ENCODE assay signal across 10 cellular contexts in genomic region chr9:135971892-135972291, GRCh38. TPM values are rescaled to one million over a fixed set of nuclear protein-coding genes. Genes with fewer than 3 reads are reported as not detected.
DNase-seq lines count a peak whose midpoint lies in the region; ATAC-seq and TF ChIP-seq lines count a peak whose summit lies in the region.
"Had no signal": no experiment of that assay in that cellular context is flagged by ENCODE, and none has a peak within 500 bp of the region (broad histone marks: within the 10 kb centered on the region; RNA-seq: fewer than 3 reads in every experiment).

No MANE protein-coding gene starts in this region.

- H3K4me3 Mint-ChIP-seq in activated naive CD8-positive, alpha-beta T cell treated with anti-CD3 and anti-CD28 coated beads, Interleukin-2, amount 10 ng/mL, durations not matched to agents 7 days and 5 days: no peak overlapping the region
- H3K4me3 Mint-ChIP-seq in osteocyte (ENCODE audit: unreplicated experiment): no peak overlapping the region
- H3K4me3 Mint-ChIP-seq: central memory CD8-positive, alpha-beta T cell had no signal

- TF ChIP-seq CTCF in OCI-LY7 (conservative IDR thresholded peaks at IDR 0.05; ENCODE audit: low read length): no peak
- no peak for TF ChIP-seq CTCF in mucosa of descending colon (IDR thresholded peaks at IDR 0.05)
- no peak for TF ChIP-seq CTCF in ascending aorta (IDR thresholded peaks at IDR 0.05)
- TF ChIP-seq CTCF in osteocyte (IDR thresholded peaks at IDR 0.05): no peak

- CTCF ChIA-PET in OCI-LY7 (lab: Charles Lee; ENCODE audit: unreplicated experiment): no interaction called here

- H3K79me2 ChIP-seq in OCI-LY7 (ENCODE audit: insufficient read depth, low read depth, low read length): no peaks in the 10 kb centered on the region

- peak; percentile 39 for DNase-seq in DMS79 (lab: John Stamatoyannopoulos, UW)
- DNase-seq in OCI-LY7 (ENCODE audit: low spot score): peak; percentile 75
- DNase-seq in activated naive CD8-positive, alpha-beta T cell treated with anti-CD3 and anti-CD28 coated beads, Interleukin-2, amount 10 ng/mL, durations not matched to agents 7 days and 5 days: peak; percentile 70
- DNase-seq in mucosa of descending colon: peak; percentile 76 to 92 (median 90)
- no peak for DNase-seq in ascending aorta (ENCODE audit: low spot score in 2 of 2)
- no peak for DNase-seq in NCI-H2081 treated with DMSO at 0.1 percent for 48 hours (lab: John Stamatoyannopoulos, UW)
- DNase-seq in osteocyte (ENCODE audit: extremely low spot score, unreplicated experiment): no peak
- DNase-seq: SIG-M5 had no signal

- H3K9me2 ChIP-seq in OCI-LY7 (ENCODE audit: insufficient read depth, low read length): no peaks in the 10 kb centered on the region

- peaks cover 5% of the 10 kb centered on the region for H3K27me3 Mint-ChIP-seq in activated naive CD8-positive, alpha-beta T cell treated with anti-CD3 and anti-CD28 coated beads, Interleukin-2, amount 10 ng/mL, durations not matched to agents 7 days and 5 days
- H3K27me3 Mint-ChIP-seq in osteocyte (ENCODE audit: unreplicated experiment): peaks cover 15% of the 10 kb centered on the region

- H3K4me1 ChIP-seq in OCI-LY7 (ENCODE audit: insufficient read depth, low read length, poor library complexity, severe bottlenecking) (peaks cover 4% of the 10 kb centered on the region), mucosa of descending colon (ENCODE audit: low read depth) (no peaks in the 10 kb centered on the region), ascending aorta (peaks cover 0 to 5% of the 10 kb centered on the region in 2 donors)

- H3K4me3 ChIP-seq in OCI-LY7 (ENCODE audit: low read depth, low read length, poor library complexity, severe bottlenecking) (no peak overlapping the region), mucosa of descending colon (no peak overlapping the region), ascending aorta (no peak overlapping the region)

- no peak overlapping the region for H3K4me2 ChIP-seq in OCI-LY7 (ENCODE audit: low read length)

- no TSS peak for BruUV-seq in OCI-LY7 (replicated peaks; lab: Mats Ljungman, UMichigan)

- no peaks in the 10 kb centered on the region for H3K27me3 ChIP-seq in ascending aorta

- POLR2A ChIA-PET in OCI-LY7 (lab: Charles Lee): no interaction called here
- POLR2A ChIA-PET in activated naive CD8-positive, alpha-beta T cell treated with anti-CD3 and anti-CD28 coated beads, Interleukin-2, amount 10 ng/mL, durations not matched to agents 7 days and 5 days (lab: Charles Lee): no interaction called here

- H3K27ac Mint-ChIP-seq in activated naive CD8-positive, alpha-beta T cell treated with anti-CD3 and anti-CD28 coated beads, Interleukin-2, amount 10 ng/mL, durations not matched to agents 7 days and 5 days: no peak overlapping the region
- no peak overlapping the region for H3K27ac Mint-ChIP-seq in osteocyte (ENCODE audit: unreplicated experiment)

- peak; percentile 27 for ATAC-seq in activated naive CD8-positive, alpha-beta T cell treated with anti-CD3 and anti-CD28 coated beads, Interleukin-2, amount 10 ng/mL, durations not matched to agents 7 days and 5 days (ENCODE audit: low read depth)
- ATAC-seq in mucosa of descending colon (peak; percentile 95), GM21515 (IDR thresholded peaks at IDR 0.05; ENCODE audit: unreplicated experiment) (no peak)

- peaks cover 9% of the 10 kb centered on the region for H3K4me1 Mint-ChIP-seq in activated naive CD8-positive, alpha-beta T cell treated with anti-CD3 and anti-CD28 coated beads, Interleukin-2, amount 10 ng/mL, durations not matched to agents 7 days and 5 days
- H3K4me1 Mint-ChIP-seq in osteocyte (ENCODE audit: unreplicated experiment): peaks cover 9% of the 10 kb centered on the region

- H3K36me3 Mint-ChIP-seq in activated naive CD8-positive, alpha-beta T cell treated with anti-CD3 and anti-CD28 coated beads, Interleukin-2, amount 10 ng/mL, durations not matched to agents 7 days and 5 days: no peaks in the 10 kb centered on the region
- H3K36me3 Mint-ChIP-seq in osteocyte (ENCODE audit: unreplicated experiment): no peaks in the 10 kb centered on the region

- no peaks in the 10 kb centered on the region for H3K9me3 Mint-ChIP-seq in activated naive CD8-positive, alpha-beta T cell treated with anti-CD3 and anti-CD28 coated beads, Interleukin-2, amount 10 ng/mL, durations not matched to agents 7 days and 5 days
- H3K9me3 Mint-ChIP-seq in osteocyte (ENCODE audit: unreplicated experiment): no peaks in the 10 kb centered on the region
- H3K9me3 Mint-ChIP-seq: central memory CD8-positive, alpha-beta T cell had no signal

- H4K20me1 ChIP-seq in OCI-LY7 (ENCODE audit: insufficient read depth, low read length): no peaks in the 10 kb centered on the region

- H3K36me3 ChIP-seq in OCI-LY7 (ENCODE audit: insufficient read depth, low read length) (no peaks in the 10 kb centered on the region), mucosa of descending colon (ENCODE audit: low read depth) (no peaks in the 10 kb centered on the region), ascending aorta (no peaks in the 10 kb centered on the region)

- H3K9me3 ChIP-seq in OCI-LY7 (ENCODE audit: low read length) (no peaks in the 10 kb centered on the region), mucosa of descending colon (no peaks in the 10 kb centered on the region), ascending aorta (no peaks in the 10 kb centered on the region)

- intact Hi-C loops in OCI-LY7 (cut with micrococcal nuclease; ENCODE audit: unreplicated experiment): no loop called here
- intact Hi-C loops in mucosa of descending colon (cut with DNase I, micrococcal nuclease): no loop called here
- intact Hi-C loops in ascending aorta (cut with DNase I): no loop called here

- H3K27ac ChIP-seq in OCI-LY7 (ENCODE audit: low read depth, low read length, poor library complexity, severe bottlenecking) (no peak overlapping the region), ascending aorta (no peak overlapping the region)

- H2AFZ ChIP-seq in OCI-LY7 (ENCODE audit: low read length): no peak overlapping the region

RNA-seq across cellular contexts. Expression of gene UBAC1, which starts 10.7 kb away (rescaled TPM):
- 59.2 and 75.7 TPM in 2 replicates for total RNA-seq in OCI-LY7 (2014; rRNA removed; shearing (Covaris generic))
- total RNA-seq in OCI-LY7 (2022) (42.3 and 42.4 TPM in 2 replicates), mucosa of descending colon (10 to 100 TPM; 55.5 to 70.4 (median 64.0) TPM), ascending aorta (31.0 TPM), osteocyte (38.9 and 41.9 TPM in 2 replicates)
- 10 to 100 TPM; 30.5 to 31.0 TPM for total RNA-seq in activated naive CD8-positive, alpha-beta T cell treated with anti-CD3 and anti-CD28 coated beads, Interleukin-2, amount 10 ng/mL, durations not matched to agents 7 days and 5 days

Comparison
In these comparisons a context has a peak if more than half of its experiments do, and no peak if none do; other contexts are left out.
1. DNase-seq: peak in DMS79 (single experiment), OCI-LY7 (single experiment), activated naive CD8-positive, alpha-beta T cell treated with anti-CD3 and anti-CD28 coated beads, Interleukin-2, amount 10 ng/mL, durations not matched to agents 7 days and 5 days (single experiment) and mucosa of descending colon (3 of 3); none in ascending aorta (0 of 2), NCI-H2081 treated with DMSO at 0.1 percent for 48 hours (single experiment) and osteocyte (single experiment).